8 cellular contexts compared by ENCODE assay signal in genomic region chr9:137611623-137612609, GRCh38. TPM values are rescaled to one million over a fixed set of nuclear protein-coding genes. Genes with fewer than 3 reads are reported as not detected.
DNase-seq lines count a peak whose midpoint lies in the region; ATAC-seq and TF ChIP-seq lines count a peak whose summit lies in the region.

No MANE protein-coding gene starts in this region.

- CTCF ChIA-PET in BJ (lab: Yijun Ruan, JAX) = no interaction called here
- CTCF ChIA-PET in activated B cell treated with CpG ODN at 0.5 μM for 24 hours (lab: Charles Lee) = no interaction called here

- TF ChIP-seq POLR2A in erythroblast (IDR thresholded peaks at IDR 0.05; ENCODE audit: low read length) = no peak

- peaks cover 31% of the 10 kb centered on the region for H3K4me1 Mint-ChIP-seq in activated B cell treated with CpG ODN at 0.5 μM for 24 hours
- H3K4me1 Mint-ChIP-seq in progenitor cell of endocrine pancreas (ENCODE audit: low read depth) = peaks cover 16% of the 10 kb centered on the region

- H3K27ac Mint-ChIP-seq in activated B cell treated with CpG ODN at 0.5 μM for 24 hours (peak overlapping the region; percentile 59), progenitor cell of endocrine pancreas (peak overlapping the region; percentile 92)

- no peak for TF ChIP-seq CTCF in BJ (IDR thresholded peaks at IDR 0.05; ENCODE audit: insufficient read depth, low read depth, low read length)
- no peak for TF ChIP-seq CTCF in activated B cell treated with CpG ODN at 0.5 μM for 24 hours (IDR thresholded peaks at IDR 0.05)
- no peak for TF ChIP-seq CTCF in fibroblast of mammary gland (conservative IDR thresholded peaks at IDR 0.05; ENCODE audit: control insufficient read depth, insufficient read depth, low read depth, low read length)
- no peak for TF ChIP-seq CTCF in progenitor cell of endocrine pancreas (IDR thresholded peaks at IDR 0.05; ENCODE audit: unreplicated experiment)
- TF ChIP-seq CTCF in GM13976 (IDR thresholded peaks at IDR 0.05; ENCODE audit: borderline replicate concordance, control extremely low read depth, extremely low read depth, insufficient read depth, missing control alignments) = no peak

- no peaks in the 10 kb centered on the region for H3K9me3 Mint-ChIP-seq in activated B cell treated with CpG ODN at 0.5 μM for 24 hours
- no peaks in the 10 kb centered on the region for H3K9me3 Mint-ChIP-seq in progenitor cell of endocrine pancreas (ENCODE audit: low read depth)

- H3K4me3 ChIP-seq in BJ (ENCODE audit: low read depth, low read length) = no peak overlapping the region
- H3K4me3 ChIP-seq in fibroblast of mammary gland (ENCODE audit: control insufficient read depth, low read depth, low read length) = no peak overlapping the region

- H3K36me3 ChIP-seq in BJ (ENCODE audit: control insufficient read depth, insufficient read depth, low read length) = peaks cover 19% of the 10 kb centered on the region

- intact Hi-C loops in activated B cell treated with CpG ODN at 0.5 μM for 24 hours (cut with micrococcal nuclease) = no loop called here

- DNase-seq in BJ (ENCODE audit: low read depth) = peak; percentile 43
- peak; percentile 92 for DNase-seq in HT1080 (ENCODE audit: low read depth)
- no peak for DNase-seq in activated B cell treated with CpG ODN at 0.5 μM for 24 hours
- peak; percentile 81 for DNase-seq in fibroblast of mammary gland (ENCODE audit: low read depth)
- no peak for DNase-seq in progenitor cell of endocrine pancreas (ENCODE audit: low spot score, unreplicated experiment)
- no peak for DNase-seq in cerebellar cortex (ENCODE audit: low spot score)
- DNase-seq in erythroblast (lab: John Stamatoyannopoulos, UW) = no peak
- no peak for DNase-seq in GM13976 (ENCODE audit: low spot score)

- POLR2A ChIA-PET in BJ (lab: Charles Lee) (no interaction called here), activated B cell treated with CpG ODN at 0.5 μM for 24 hours (lab: Charles Lee) (no interaction called here)

- H3K4me3 Mint-ChIP-seq in activated B cell treated with CpG ODN at 0.5 μM for 24 hours (no peak overlapping the region), progenitor cell of endocrine pancreas (ENCODE audit: low read depth) (peak overlapping the region; percentile 47)

- no peaks in the 10 kb centered on the region for H3K27me3 ChIP-seq in BJ (ENCODE audit: control insufficient read depth, insufficient read depth, low read length)

- peak; percentile 68 for ATAC-seq in activated B cell treated with CpG ODN at 0.5 μM for 24 hours (ENCODE audit: low read depth)

- no peaks in the 10 kb centered on the region for H3K27me3 Mint-ChIP-seq in activated B cell treated with CpG ODN at 0.5 μM for 24 hours
- no peaks in the 10 kb centered on the region for H3K27me3 Mint-ChIP-seq in progenitor cell of endocrine pancreas

- in situ Hi-C loops in GM13976 (cut with MboI; ENCODE audit: low sequenced_read_pairs, unreplicated experiment) = no loop called here

- peaks cover 16% of the 10 kb centered on the region for H3K36me3 Mint-ChIP-seq in activated B cell treated with CpG ODN at 0.5 μM for 24 hours (ENCODE audit: low read depth)
- peaks cover 2% of the 10 kb centered on the region for H3K36me3 Mint-ChIP-seq in progenitor cell of endocrine pancreas (ENCODE audit: insufficient read depth)

RNA-seq across cellular contexts. Expression of gene ARRDC1, which starts 6.4 kb away (rescaled TPM):
- polyA plus RNA-seq in BJ (2011; rRNA removed) = 22.0 and 46.1 TPM in 2 replicates
- polyA minus RNA-seq in BJ (2011; rRNA and poly(A)+ RNA removed) = 17.2 and 31.7 TPM in 2 replicates
- total RNA-seq in HT1080 (2014; rRNA removed; shearing (Covaris generic)) = 29.2 and 35.9 TPM in 2 replicates
- 36.4 and 39.2 TPM in 2 replicates for polyA plus RNA-seq in HT1080 (2015; cell fraction: cytosol; rRNA removed)
- polyA plus RNA-seq in HT1080 (2015; cell fraction: nucleus; rRNA removed) = 140 and 150 TPM in 2 replicates
- 56.9 and 58.3 TPM in 2 replicates for total RNA-seq in activated B cell treated with CpG ODN at 0.5 μM for 24 hours
- total RNA-seq in progenitor cell of endocrine pancreas = 64.0 and 74.9 TPM in 2 replicates

RNA-seq across cellular contexts. Expression of gene EHMT1, which starts 6.9 kb away (rescaled TPM):
- polyA plus RNA-seq in BJ (2011; rRNA removed) = 18.1 and 23.3 TPM in 2 replicates
- polyA minus RNA-seq in BJ (2011; rRNA and poly(A)+ RNA removed) = 52.4 and 53.0 TPM in 2 replicates
- total RNA-seq in HT1080 (2014; rRNA removed; shearing (Covaris generic)) = 39.1 and 42.7 TPM in 2 replicates
- polyA plus RNA-seq in HT1080 (2015; cell fraction: cytosol; rRNA removed) = 31.5 and 36.2 TPM in 2 replicates
- polyA plus RNA-seq in HT1080 (2015; cell fraction: nucleus; rRNA removed) = 71.4 and 71.6 TPM in 2 replicates
- 157 and 163 TPM in 2 replicates for total RNA-seq in activated B cell treated with CpG ODN at 0.5 μM for 24 hours
- 159 and 167 TPM in 2 replicates for total RNA-seq in progenitor cell of endocrine pancreas

RNA-seq across cellular contexts. Expression of gene ZMYND19, which starts 21.6 kb away (rescaled TPM):
- 13.8 and 14.9 TPM in 2 replicates for polyA plus RNA-seq in BJ (2011; rRNA removed)
- 8.1 and 10.2 TPM in 2 replicates for polyA minus RNA-seq in BJ (2011; rRNA and poly(A)+ RNA removed)
- total RNA-seq in HT1080 (2014; rRNA removed; shearing (Covaris generic)) = 44.0 and 46.8 TPM in 2 replicates
- polyA plus RNA-seq in HT1080 (2015; cell fraction: cytosol; rRNA removed) = 26.3 and 35.8 TPM in 2 replicates
- 40.9 and 44.5 TPM in 2 replicates for polyA plus RNA-seq in HT1080 (2015; cell fraction: nucleus; rRNA removed)
- total RNA-seq in activated B cell treated with CpG ODN at 0.5 μM for 24 hours (21.9 and 25.1 TPM in 2 replicates), progenitor cell of endocrine pancreas (35.7 and 38.8 TPM in 2 replicates)

RNA-seq across cellular contexts. Expression of gene DPH7, which starts 33.2 kb away (rescaled TPM):
- 21.1 and 29.4 TPM in 2 replicates for polyA plus RNA-seq in BJ (2011; rRNA removed)
- polyA minus RNA-seq in BJ (2011; rRNA and poly(A)+ RNA removed) = 9.0 and 15.6 TPM in 2 replicates
- 44.7 and 50.7 TPM in 2 replicates for total RNA-seq in HT1080 (2014; rRNA removed; shearing (Covaris generic))
- 28.0 and 35.1 TPM in 2 replicates for polyA plus RNA-seq in HT1080 (2015; cell fraction: cytosol; rRNA removed)
- polyA plus RNA-seq in HT1080 (2015; cell fraction: nucleus; rRNA removed) = 105 and 113 TPM in 2 replicates
- total RNA-seq in activated B cell treated with CpG ODN at 0.5 μM for 24 hours (39.4 and 43.0 TPM in 2 replicates), progenitor cell of endocrine pancreas (58.8 and 64.0 TPM in 2 replicates)

Comparison
In these comparisons a context has a peak if more than half of its experiments do, and no peak if none do; other contexts are left out.
1. DNase-seq: peak in BJ (single experiment), HT1080 (single experiment) and fibroblast of mammary gland (single experiment); none in activated B cell treated with CpG ODN at 0.5 μM for 24 hours (single experiment), progenitor cell of endocrine pancreas (single experiment), cerebellar cortex (single experiment), erythroblast (0 of 2) and GM13976 (single experiment).